1 cellular context compared by ENCODE assay signal in the genomic region with DNA sequence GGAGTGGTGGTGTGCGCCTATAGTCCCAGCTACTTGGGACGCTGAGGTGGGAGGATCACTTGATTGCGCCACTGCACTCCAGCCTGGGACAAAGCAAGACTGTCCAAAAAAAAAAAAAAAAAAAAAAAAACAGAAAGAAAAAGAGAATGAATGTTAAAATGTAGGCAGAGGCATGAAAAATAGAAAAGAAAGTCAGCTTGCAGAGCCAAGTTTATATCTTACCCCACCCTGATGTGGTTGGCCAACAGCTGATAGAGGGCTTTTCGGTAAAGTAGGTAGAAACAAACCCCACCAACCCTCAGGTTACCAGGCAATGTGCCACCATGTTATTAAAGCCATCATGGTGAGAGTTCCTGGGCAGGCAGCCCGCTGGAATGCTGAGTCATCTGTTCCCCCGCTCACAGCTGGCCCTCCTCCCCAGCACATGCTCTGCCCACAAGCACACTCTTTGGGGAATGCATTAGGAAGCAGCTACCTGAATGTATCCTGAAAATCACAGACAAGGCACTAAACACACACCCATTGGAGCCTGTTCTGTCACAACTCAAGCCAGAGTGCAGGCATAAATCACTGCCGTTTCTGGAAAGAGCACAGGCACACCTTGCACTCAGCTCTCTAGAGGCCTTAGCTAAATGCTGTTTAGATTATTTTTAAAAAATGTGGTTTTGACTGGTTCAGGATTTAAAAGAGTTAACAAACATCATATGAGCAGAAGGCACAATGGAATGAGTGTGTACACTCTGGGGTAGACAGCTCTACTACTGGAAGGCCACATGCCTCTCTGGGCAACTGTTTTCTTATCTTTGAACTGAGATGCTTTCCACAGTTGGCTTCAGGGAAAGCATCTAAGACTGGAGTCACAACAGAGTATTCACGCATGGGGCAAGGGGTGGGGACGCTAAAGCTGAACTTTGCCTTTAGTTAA.
TF ChIP-seq lines count a peak whose summit lies in the region.

No MANE protein-coding gene starts in this region.

TF ChIP-seq in HepG2, 621 proteins besides CTCF, POLR2A, EP300 and RAD21 (continued from another document and continues in another):
- TF ChIP-seq HOMEZ (CRISPR knock-in tag; IDR thresholded peaks at IDR 0.05; ENCODE audit: low read depth) (peak; percentile 74), PHF8 (CRISPR knock-in tag; IDR thresholded peaks at IDR 0.05) (no peak; the same call in 1 of the 2 replicates), ZNF550 (CRISPR knock-in tag; IDR thresholded peaks at IDR 0.05; ENCODE audit: borderline replicate concordance) (no peak), ZNF83 (CRISPR knock-in tag; IDR thresholded peaks at IDR 0.05; ENCODE audit: borderline replicate concordance) (0 out of 2 replicates have a peak, but pooled peaks have one; percentile 45), RBM22 (optimal IDR thresholded peaks at IDR 0.05; ENCODE audit: low read length) (no peak), SOX13 (IDR thresholded peaks at IDR 0.05) (no peak), SOX13 (CRISPR knock-in tag; conservative IDR thresholded peaks at IDR 0.05 in 1 of 2, IDR thresholded peaks at IDR 0.05 in 1 of 2) (peak in 1 of 2 experiments; percentile 62; a peak in 2 of 4 replicates), ZNF101 (CRISPR knock-in tag; IDR thresholded peaks at IDR 0.05; ENCODE audit: borderline replicate concordance, low read depth) (no peak), NR1H2 (CRISPR knock-in tag; IDR thresholded peaks at IDR 0.05; ENCODE audit: borderline replicate concordance, low read depth) (no peak), ZNF296 (CRISPR knock-in tag; conservative IDR thresholded peaks at IDR 0.05) (no peak), ZNF263 (CRISPR knock-in tag; IDR thresholded peaks at IDR 0.05) (peak; percentile 95), ZNF33B (CRISPR knock-in tag; IDR thresholded peaks at IDR 0.05) (no peak), BCL6 (CRISPR knock-in tag; IDR thresholded peaks at IDR 0.05) (peak; percentile 73; the same call in 1 of the 2 replicates), RNF219 (CRISPR knock-in tag; IDR thresholded peaks at IDR 0.05) (no peak), KLF9 (CRISPR knock-in tag; IDR thresholded peaks at IDR 0.05; ENCODE audit: low read depth) (no peak), RFXAP (CRISPR knock-in tag; IDR thresholded peaks at IDR 0.05; ENCODE audit: borderline replicate concordance) (no peak), MEIS1 (CRISPR knock-in tag; IDR thresholded peaks at IDR 0.05; ENCODE audit: borderline replicate concordance) (no peak), GPN1 (CRISPR knock-in tag; IDR thresholded peaks at IDR 0.05; ENCODE audit: borderline replicate concordance) (no peak), ZNF589 (CRISPR knock-in tag; conservative IDR thresholded peaks at IDR 0.05) (no peak), TCF7L2 (IDR thresholded peaks at IDR 0.05; ENCODE audit: low read depth, low read length) (no peak), MAFK (conservative IDR thresholded peaks at IDR 0.05 in 1 of 2, IDR thresholded peaks at IDR 0.05 in 1 of 2; ENCODE audit: low read length in 2 of 2) (peak; percentile 100), ZNF230 (CRISPR knock-in tag; IDR thresholded peaks at IDR 0.05) (no peak), GATAD2A (CRISPR knock-in tag; IDR thresholded peaks at IDR 0.05) (peak; percentile 76), FIP1L1 (IDR thresholded peaks at IDR 0.05; ENCODE audit: borderline replicate concordance, insufficient read depth, low read depth, low read length) (no peak), ZNF251 (CRISPR knock-in tag; IDR thresholded peaks at IDR 0.05) (no peak)
- TF ChIP-seq, protein P1, sequence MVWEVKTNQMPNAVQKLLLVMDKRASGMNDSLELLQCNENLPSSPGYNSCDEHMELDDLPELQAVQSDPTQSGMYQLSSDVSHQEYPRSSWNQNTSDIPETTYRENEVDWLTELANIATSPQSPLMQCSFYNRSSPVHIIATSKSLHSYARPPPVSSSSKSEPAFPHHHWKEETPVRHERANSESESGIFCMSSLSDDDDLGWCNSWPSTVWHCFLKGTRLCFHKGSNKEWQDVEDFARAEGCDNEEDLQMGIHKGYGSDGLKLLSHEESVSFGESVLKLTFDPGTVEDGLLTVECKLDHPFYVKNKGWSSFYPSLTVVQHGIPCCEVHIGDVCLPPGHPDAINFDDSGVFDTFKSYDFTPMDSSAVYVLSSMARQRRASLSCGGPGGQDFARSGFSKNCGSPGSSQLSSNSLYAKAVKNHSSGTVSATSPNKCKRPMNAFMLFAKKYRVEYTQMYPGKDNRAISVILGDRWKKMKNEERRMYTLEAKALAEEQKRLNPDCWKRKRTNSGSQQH (CRISPR knock-in tag; IDR thresholded peaks at IDR 0.05; ENCODE audit: low read depth): no peak
- TF ChIP-seq, protein P2, sequence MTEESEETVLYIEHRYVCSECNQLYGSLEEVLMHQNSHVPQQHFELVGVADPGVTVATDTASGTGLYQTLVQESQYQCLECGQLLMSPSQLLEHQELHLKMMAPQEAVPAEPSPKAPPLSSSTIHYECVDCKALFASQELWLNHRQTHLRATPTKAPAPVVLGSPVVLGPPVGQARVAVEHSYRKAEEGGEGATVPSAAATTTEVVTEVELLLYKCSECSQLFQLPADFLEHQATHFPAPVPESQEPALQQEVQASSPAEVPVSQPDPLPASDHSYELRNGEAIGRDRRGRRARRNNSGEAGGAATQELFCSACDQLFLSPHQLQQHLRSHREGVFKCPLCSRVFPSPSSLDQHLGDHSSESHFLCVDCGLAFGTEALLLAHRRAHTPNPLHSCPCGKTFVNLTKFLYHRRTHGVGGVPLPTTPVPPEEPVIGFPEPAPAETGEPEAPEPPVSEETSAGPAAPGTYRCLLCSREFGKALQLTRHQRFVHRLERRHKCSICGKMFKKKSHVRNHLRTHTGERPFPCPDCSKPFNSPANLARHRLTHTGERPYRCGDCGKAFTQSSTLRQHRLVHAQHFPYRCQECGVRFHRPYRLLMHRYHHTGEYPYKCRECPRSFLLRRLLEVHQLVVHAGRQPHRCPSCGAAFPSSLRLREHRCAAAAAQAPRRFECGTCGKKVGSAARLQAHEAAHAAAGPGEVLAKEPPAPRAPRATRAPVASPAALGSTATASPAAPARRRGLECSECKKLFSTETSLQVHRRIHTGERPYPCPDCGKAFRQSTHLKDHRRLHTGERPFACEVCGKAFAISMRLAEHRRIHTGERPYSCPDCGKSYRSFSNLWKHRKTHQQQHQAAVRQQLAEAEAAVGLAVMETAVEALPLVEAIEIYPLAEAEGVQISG (CRISPR knock-in tag; IDR thresholded peaks at IDR 0.05): peak; percentile 11; the same call in 1 of the 2 replicates
- TF ChIP-seq, protein P3, sequence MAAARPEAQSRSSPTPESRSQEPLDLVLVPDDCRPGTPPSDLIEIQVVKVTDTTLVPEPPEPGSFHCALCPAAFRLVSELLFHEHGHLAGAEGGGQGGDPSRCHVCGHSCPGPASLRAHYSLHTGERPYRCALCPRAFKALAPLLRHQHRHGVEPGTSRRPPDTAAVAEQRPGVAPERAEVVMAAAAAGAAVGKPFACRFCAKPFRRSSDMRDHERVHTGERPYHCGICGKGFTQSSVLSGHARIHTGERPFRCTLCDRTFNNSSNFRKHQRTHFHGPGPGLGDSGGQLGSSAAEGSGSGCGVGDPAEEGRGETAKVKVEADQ (CRISPR knock-in tag; IDR thresholded peaks at IDR 0.05; ENCODE audit: borderline replicate concordance): peak; percentile 56; the same call in 1 of the 2 replicates
- TF ChIP-seq, protein P4, sequence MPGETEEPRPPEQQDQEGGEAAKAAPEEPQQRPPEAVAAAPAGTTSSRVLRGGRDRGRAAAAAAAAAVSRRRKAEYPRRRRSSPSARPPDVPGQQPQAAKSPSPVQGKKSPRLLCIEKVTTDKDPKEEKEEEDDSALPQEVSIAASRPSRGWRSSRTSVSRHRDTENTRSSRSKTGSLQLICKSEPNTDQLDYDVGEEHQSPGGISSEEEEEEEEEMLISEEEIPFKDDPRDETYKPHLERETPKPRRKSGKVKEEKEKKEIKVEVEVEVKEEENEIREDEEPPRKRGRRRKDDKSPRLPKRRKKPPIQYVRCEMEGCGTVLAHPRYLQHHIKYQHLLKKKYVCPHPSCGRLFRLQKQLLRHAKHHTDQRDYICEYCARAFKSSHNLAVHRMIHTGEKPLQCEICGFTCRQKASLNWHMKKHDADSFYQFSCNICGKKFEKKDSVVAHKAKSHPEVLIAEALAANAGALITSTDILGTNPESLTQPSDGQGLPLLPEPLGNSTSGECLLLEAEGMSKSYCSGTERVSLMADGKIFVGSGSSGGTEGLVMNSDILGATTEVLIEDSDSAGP (CRISPR knock-in tag; IDR thresholded peaks at IDR 0.05; ENCODE audit: borderline replicate concordance): peak; percentile 62
- TF ChIP-seq, protein P5, sequence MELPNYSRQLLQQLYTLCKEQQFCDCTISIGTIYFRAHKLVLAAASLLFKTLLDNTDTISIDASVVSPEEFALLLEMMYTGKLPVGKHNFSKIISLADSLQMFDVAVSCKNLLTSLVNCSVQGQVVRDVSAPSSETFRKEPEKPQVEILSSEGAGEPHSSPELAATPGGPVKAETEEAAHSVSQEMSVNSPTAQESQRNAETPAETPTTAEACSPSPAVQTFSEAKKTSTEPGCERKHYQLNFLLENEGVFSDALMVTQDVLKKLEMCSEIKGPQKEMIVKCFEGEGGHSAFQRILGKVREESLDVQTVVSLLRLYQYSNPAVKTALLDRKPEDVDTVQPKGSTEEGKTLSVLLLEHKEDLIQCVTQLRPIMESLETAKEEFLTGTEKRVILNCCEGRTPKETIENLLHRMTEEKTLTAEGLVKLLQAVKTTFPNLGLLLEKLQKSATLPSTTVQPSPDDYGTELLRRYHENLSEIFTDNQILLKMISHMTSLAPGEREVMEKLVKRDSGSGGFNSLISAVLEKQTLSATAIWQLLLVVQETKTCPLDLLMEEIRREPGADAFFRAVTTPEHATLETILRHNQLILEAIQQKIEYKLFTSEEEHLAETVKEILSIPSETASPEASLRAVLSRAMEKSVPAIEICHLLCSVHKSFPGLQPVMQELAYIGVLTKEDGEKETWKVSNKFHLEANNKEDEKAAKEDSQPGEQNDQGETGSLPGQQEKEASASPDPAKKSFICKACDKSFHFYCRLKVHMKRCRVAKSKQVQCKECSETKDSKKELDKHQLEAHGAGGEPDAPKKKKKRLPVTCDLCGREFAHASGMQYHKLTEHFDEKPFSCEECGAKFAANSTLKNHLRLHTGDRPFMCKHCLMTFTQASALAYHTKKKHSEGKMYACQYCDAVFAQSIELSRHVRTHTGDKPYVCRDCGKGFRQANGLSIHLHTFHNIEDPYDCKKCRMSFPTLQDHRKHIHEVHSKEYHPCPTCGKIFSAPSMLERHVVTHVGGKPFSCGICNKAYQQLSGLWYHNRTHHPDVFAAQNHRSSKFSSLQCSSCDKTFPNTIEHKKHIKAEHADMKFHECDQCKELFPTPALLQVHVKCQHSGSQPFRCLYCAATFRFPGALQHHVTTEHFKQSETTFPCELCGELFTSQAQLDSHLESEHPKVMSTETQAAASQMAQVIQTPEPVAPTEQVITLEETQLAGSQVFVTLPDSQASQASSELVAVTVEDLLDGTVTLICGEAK (IDR thresholded peaks at IDR 0.05): peak; percentile 24; the same call in 1 of the 2 replicates
- TF ChIP-seq, protein P5 (CRISPR knock-in tag; IDR thresholded peaks at IDR 0.05): no peak; the same call in 1 of the 2 replicates
